15 cellular contexts compared by ENCODE assay signal in the genomic region with DNA sequence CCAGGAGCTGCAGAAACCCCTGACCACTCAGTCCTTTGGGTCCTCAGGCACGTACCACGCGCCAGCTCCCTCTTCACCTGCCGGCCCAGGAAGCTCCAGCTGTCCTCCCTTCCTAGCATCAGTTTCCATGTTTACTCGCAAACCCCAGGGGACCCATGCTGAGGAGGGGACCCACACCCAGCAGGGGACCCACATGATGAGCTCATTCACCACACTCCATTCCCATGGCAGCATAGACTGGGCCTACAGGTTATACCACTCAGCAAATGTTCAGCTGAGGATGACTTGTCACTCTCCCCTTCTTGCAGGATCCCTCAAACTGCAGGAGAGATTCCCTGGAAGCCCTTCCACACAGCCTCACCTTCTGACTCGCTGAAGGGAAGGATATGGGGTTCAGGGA.
DNase-seq lines count a peak whose midpoint lies in the region; ATAC-seq and TF ChIP-seq lines count a peak whose summit lies in the region.
"Had no signal": no experiment of that assay in that cellular context is flagged by ENCODE, and none has a peak within 500 bp of the region (broad histone marks: within the 10 kb centered on the region; RNA-seq: fewer than 3 reads in every experiment).

No MANE protein-coding gene starts in this region.

- DNase-seq in NCI-H526 (lab: John Stamatoyannopoulos, UW) (peak; percentile 13 to 69), NCI-H526 treated with DMSO at 0.1 percent for 48 hours (lab: John Stamatoyannopoulos, UW) (no peak), NCI-H146 treated with DMSO at 0.1 percent for 48 hours (lab: John Stamatoyannopoulos, UW; ENCODE audit: unreplicated experiment) (peak; percentile 73), T-cell (no peak)
- DNase-seq: BE2C; CD4-positive, alpha-beta memory T cell; Kasumi-1; NCI-H1694 treated with DMSO at 0.1 percent for 48 hours; NCI-H446 treated with DMSO at 0.1 percent for 48 hours; RPMI8226 had no signal

- no peak overlapping the region for H3K4me3 Mint-ChIP-seq in T-cell
- H3K4me3 Mint-ChIP-seq: CD4-positive, alpha-beta memory T cell; T-helper 2 cell treated with Interferon-gamma antibody and Interleukin-4, amounts not matched to agents 5 μg/mL and 100 μg/mL, for 36 hours had no signal

- peak overlapping the region; percentile 70; the same call in 1 of the 2 replicates for H3K27ac ChIP-seq in VCaP

- peaks cover 9 to 14% of the 10 kb centered on the region in 2 donors for H3K27me3 Mint-ChIP-seq in T-cell

- TF ChIP-seq CTCF in VCaP (conservative IDR thresholded peaks at IDR 0.05): no peak

- no peak overlapping the region for H3K27ac Mint-ChIP-seq in T-cell
- H3K27ac Mint-ChIP-seq: CD4-positive, alpha-beta memory T cell; T-helper 2 cell treated with Interferon-gamma antibody and Interleukin-4, amounts not matched to agents 5 μg/mL and 100 μg/mL, for 36 hours had no signal

- peaks cover 0 to 2% (median 0%) of the 10 kb centered on the region in 3 donors for H3K4me1 Mint-ChIP-seq in T-cell
- H3K4me1 Mint-ChIP-seq: CD4-positive, alpha-beta memory T cell had no signal

- ATAC-seq in T-cell (replicated peaks in 1 of 4): no peak
- ATAC-seq in GM19397 (IDR thresholded peaks at IDR 0.05; ENCODE audit: unreplicated experiment): no peak
- ATAC-seq in HG03354 (IDR thresholded peaks at IDR 0.05; ENCODE audit: poor library complexity, severe bottlenecking, unreplicated experiment): no peak
- ATAC-seq: GM12878 had no signal

- H3K36me3 Mint-ChIP-seq in T-cell: peaks cover 4% of the 10 kb centered on the region
- H3K36me3 Mint-ChIP-seq: CD4-positive, alpha-beta memory T cell had no signal

- CTCF ChIA-PET in T-cell (lab: Charles Lee): no interaction called here

- no peaks in the 10 kb centered on the region for H3K9me3 Mint-ChIP-seq in T-cell
- H3K9me3 Mint-ChIP-seq: T-helper 2 cell treated with Interferon-gamma antibody and Interleukin-4, amounts not matched to agents 5 μg/mL and 100 μg/mL, for 36 hours had no signal

- POLR2A ChIA-PET in T-cell (lab: Charles Lee): no interaction called here

Comparison
In these comparisons a context has a peak if more than half of its experiments do, and no peak if none do; other contexts are left out.
1. DNase-seq: peak in NCI-H526 (2 of 2) and NCI-H146 treated with DMSO at 0.1 percent for 48 hours (single experiment); none in NCI-H526 treated with DMSO at 0.1 percent for 48 hours (single experiment) and T-cell (0 of 34).